8 cellular contexts compared by ENCODE assay signal in the genomic region with DNA sequence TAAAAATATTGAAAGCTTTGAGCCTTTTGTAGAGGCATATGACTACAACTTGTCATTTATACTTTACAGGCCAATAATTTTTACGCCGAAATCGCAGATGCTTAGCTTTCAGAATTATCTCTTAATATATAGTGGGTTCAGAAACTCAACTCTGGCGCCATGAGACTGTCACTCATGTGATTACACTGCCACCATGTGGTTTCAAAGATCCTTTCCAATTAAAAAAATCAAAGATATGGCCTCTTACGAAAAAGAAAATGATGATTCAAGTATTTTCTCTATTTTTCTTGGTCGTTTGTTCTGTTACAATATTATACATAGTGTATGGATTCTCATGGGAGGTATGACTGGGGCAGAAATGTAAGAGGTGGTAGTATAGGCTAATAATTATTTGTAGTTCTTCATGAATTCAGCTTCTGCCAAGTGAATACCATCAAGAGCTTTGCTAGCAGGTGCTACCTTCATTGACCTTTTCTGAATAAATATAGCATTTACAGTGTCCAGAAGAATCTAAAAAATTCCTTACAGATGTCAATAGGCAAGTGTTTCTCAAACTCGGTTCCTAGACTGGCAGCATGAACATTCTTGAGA.
A peak's percentile ranks its signal among the peaks of the same experiment; 100 is the strongest.
DNase-seq lines count a peak whose midpoint lies in the region; ATAC-seq and TF ChIP-seq lines count a peak whose summit lies in the region.

No MANE protein-coding gene starts in this region.

- no peaks in the 10 kb centered on the region for H3K4me1 Mint-ChIP-seq in stimulated activated memory B cell treated with anti-CD40 and anti-IgM and Interleukin-4, amounts not matched to agents 10 μg/mL and 1 μg/mL and 100 μg/mL, for 72 hours

- ATAC-seq in GM19395 (IDR thresholded peaks at IDR 0.05; ENCODE audit: unreplicated experiment) (peak; percentile 81), HG03097 (IDR thresholded peaks at IDR 0.05; ENCODE audit: low FRiP score, unreplicated experiment) (no peak)
- ATAC-seq in stimulated activated memory B cell treated with anti-CD40 and anti-IgM and Interleukin-4, amounts not matched to agents 10 μg/mL and 1 μg/mL and 100 μg/mL, for 72 hours = no peak

- no peaks in the 10 kb centered on the region for H3K36me3 Mint-ChIP-seq in stimulated activated memory B cell treated with anti-CD40 and anti-IgM and Interleukin-4, amounts not matched to agents 10 μg/mL and 1 μg/mL and 100 μg/mL, for 72 hours

- peaks cover 9% of the 10 kb centered on the region for H3K9me3 Mint-ChIP-seq in stimulated activated memory B cell treated with anti-CD40 and anti-IgM and Interleukin-4, amounts not matched to agents 10 μg/mL and 1 μg/mL and 100 μg/mL, for 72 hours

- H3K4me3 Mint-ChIP-seq in stimulated activated memory B cell treated with anti-CD40 and anti-IgM and Interleukin-4, amounts not matched to agents 10 μg/mL and 1 μg/mL and 100 μg/mL, for 72 hours = no peak overlapping the region

- peak; percentile 57 for TF ChIP-seq CTCF in fibroblast of pulmonary artery (IDR thresholded peaks at IDR 0.05; ENCODE audit: low read length, missing control alignments)

- peaks cover 15% of the 10 kb centered on the region for H3K27me3 Mint-ChIP-seq in stimulated activated memory B cell treated with anti-CD40 and anti-IgM and Interleukin-4, amounts not matched to agents 10 μg/mL and 1 μg/mL and 100 μg/mL, for 72 hours

- no peak overlapping the region for H3K27ac Mint-ChIP-seq in stimulated activated memory B cell treated with anti-CD40 and anti-IgM and Interleukin-4, amounts not matched to agents 10 μg/mL and 1 μg/mL and 100 μg/mL, for 72 hours

- in situ Hi-C loops in KBM-7 (cut with MboI; ENCODE audit: low pct_unique_long_range_greater_than_20kb, low sequenced_read_pairs) = no loop called here

- H3K4me3 ChIP-seq in fibroblast of pulmonary artery (replicated peaks; ENCODE audit: low read depth, low read length) = no peak overlapping the region

- peak; percentile 19 for DNase-seq in DMS153 (lab: John Stamatoyannopoulos, UW)
- peak; percentile 44 for DNase-seq in KBM-7
- peak; percentile 29 for DNase-seq in RPMI7951 (ENCODE audit: low read depth)
- peak; percentile 65 for DNase-seq in fibroblast of pulmonary artery (ENCODE audit: low read depth)
- peak; percentile 66 for DNase-seq in retina
